ENCODE assay signal across 2 cellular contexts in the genomic region with DNA sequence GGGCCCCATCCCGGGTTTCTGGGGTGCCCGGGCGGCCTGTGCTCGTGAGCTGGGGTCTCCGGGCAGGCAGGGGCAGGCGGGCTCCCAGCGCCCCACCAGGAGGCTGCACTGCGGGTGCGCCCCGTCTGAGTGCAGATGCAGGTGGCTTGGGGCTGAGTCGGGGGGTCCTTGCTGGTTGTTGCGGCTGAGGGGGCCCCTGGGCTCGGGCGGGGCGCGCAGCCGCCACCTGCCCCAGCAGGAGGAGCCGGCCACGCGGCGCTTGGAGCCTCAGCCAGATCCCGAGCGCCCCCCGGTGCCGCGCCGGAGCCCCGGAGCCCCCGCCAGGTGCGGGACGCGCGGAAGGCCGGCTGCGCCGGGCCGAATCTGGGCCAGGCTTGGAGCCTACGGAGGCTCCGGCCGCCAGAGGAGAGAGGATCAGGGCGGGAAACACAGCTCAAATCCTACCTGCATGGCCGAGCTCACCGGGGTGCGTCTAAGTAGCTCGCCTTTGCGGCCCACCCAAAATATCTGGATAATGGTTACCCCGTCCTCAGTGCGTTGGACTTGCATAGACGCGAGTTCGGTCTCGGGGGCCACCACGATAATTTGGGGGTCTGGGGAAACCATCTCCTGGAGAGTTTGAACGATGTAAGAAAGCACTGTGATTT.
TF ChIP-seq lines count a peak whose summit lies in the region.

No MANE protein-coding gene starts in this region.

TF ChIP-seq in HEK293, 187 proteins besides CTCF, POLR2A, EP300 and RAD21:
- TF ChIP-seq ZNF335 (tag by site-specific recombination; conservative IDR thresholded peaks at IDR 0.05), result peak; percentile 59
- TF ChIP-seq, protein P1, sequence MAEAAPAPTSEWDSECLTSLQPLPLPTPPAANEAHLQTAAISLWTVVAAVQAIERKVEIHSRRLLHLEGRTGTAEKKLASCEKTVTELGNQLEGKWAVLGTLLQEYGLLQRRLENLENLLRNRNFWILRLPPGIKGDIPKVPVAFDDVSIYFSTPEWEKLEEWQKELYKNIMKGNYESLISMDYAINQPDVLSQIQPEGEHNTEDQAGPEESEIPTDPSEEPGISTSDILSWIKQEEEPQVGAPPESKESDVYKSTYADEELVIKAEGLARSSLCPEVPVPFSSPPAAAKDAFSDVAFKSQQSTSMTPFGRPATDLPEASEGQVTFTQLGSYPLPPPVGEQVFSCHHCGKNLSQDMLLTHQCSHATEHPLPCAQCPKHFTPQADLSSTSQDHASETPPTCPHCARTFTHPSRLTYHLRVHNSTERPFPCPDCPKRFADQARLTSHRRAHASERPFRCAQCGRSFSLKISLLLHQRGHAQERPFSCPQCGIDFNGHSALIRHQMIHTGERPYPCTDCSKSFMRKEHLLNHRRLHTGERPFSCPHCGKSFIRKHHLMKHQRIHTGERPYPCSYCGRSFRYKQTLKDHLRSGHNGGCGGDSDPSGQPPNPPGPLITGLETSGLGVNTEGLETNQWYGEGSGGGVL (tag by site-specific recombination; IDR thresholded peaks at IDR 0.05), result peak; percentile 31; the same call in 1 of the 2 replicates
- no peak for TF ChIP-seq ZSCAN30 (tag by site-specific recombination; IDR thresholded peaks at IDR 0.05)
- TF ChIP-seq ZBTB8A (tag by site-specific recombination; IDR thresholded peaks at IDR 0.05), result 0 out of 2 replicates have a peak, but pooled peaks have one; percentile 15
- TF ChIP-seq ZBTB7A (tag by site-specific recombination; IDR thresholded peaks at IDR 0.05; ENCODE audit: low read depth), result peak; percentile 70; the same call in 1 of the 2 replicates
- no peak for TF ChIP-seq KLF9 (tag by site-specific recombination; IDR thresholded peaks at IDR 0.05; ENCODE audit: low read depth)
- TF ChIP-seq OVOL3 (tag by site-specific recombination; IDR thresholded peaks at IDR 0.05), result no peak
- no peak for TF ChIP-seq ZBTB1 (tag by site-specific recombination; IDR thresholded peaks at IDR 0.05)
- TF ChIP-seq ZEB2 (tag by site-specific recombination; IDR thresholded peaks at IDR 0.05), result no peak
- TF ChIP-seq ZBTB20 (tag by site-specific recombination; IDR thresholded peaks at IDR 0.05), result peak; percentile 87
- no peak for TF ChIP-seq PRDM1 (tag by site-specific recombination; IDR thresholded peaks at IDR 0.05)
- no peak for TF ChIP-seq SCRT1 (tag by site-specific recombination; IDR thresholded peaks at IDR 0.05; ENCODE audit: borderline replicate concordance)
- TF ChIP-seq, protein P2, sequence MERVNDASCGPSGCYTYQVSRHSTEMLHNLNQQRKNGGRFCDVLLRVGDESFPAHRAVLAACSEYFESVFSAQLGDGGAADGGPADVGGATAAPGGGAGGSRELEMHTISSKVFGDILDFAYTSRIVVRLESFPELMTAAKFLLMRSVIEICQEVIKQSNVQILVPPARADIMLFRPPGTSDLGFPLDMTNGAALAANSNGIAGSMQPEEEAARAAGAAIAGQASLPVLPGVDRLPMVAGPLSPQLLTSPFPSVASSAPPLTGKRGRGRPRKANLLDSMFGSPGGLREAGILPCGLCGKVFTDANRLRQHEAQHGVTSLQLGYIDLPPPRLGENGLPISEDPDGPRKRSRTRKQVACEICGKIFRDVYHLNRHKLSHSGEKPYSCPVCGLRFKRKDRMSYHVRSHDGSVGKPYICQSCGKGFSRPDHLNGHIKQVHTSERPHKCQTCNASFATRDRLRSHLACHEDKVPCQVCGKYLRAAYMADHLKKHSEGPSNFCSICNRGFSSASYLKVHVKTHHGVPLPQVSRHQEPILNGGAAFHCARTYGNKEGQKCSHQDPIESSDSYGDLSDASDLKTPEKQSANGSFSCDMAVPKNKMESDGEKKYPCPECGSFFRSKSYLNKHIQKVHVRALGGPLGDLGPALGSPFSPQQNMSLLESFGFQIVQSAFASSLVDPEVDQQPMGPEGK (tag by site-specific recombination; IDR thresholded peaks at IDR 0.05), result 0 out of 2 replicates have a peak, but pooled peaks have one; percentile 18
- TF ChIP-seq ZBTB10 (tag by site-specific recombination; IDR thresholded peaks at IDR 0.05), result peak; percentile 41; the same call in 1 of the 2 replicates
- TF ChIP-seq ZIC2 (tag by site-specific recombination; IDR thresholded peaks at IDR 0.05), result peak; percentile 38; the same call in 1 of the 2 replicates
- TF ChIP-seq ZNF26 (tag by site-specific recombination; IDR thresholded peaks at IDR 0.05), result no peak
- no peak for TF ChIP-seq ZNF155 (tag by site-specific recombination; IDR thresholded peaks at IDR 0.05)

TF ChIP-seq in SK-N-SH, 30 proteins besides CTCF, POLR2A, EP300 and RAD21:
- TF ChIP-seq MXI1 (IDR thresholded peaks at IDR 0.05; ENCODE audit: low read depth, low read length), result no peak
- TF ChIP-seq RXRA (IDR thresholded peaks at IDR 0.05; ENCODE audit: borderline replicate concordance, low read depth), result no peak
- no peak for TF ChIP-seq CHD2 (IDR thresholded peaks at IDR 0.05; ENCODE audit: low read length, partially characterized antibody)
- no peak for TF ChIP-seq POLR2AphosphoS5 (IDR thresholded peaks at IDR 0.05; ENCODE audit: low read depth, low read length)
- no peak for TF ChIP-seq GABPA (IDR thresholded peaks at IDR 0.05; ENCODE audit: low read depth)
- TF ChIP-seq SIN3A (IDR thresholded peaks at IDR 0.05; ENCODE audit: borderline replicate concordance, low read depth, low read length), result no peak
